Comparison of ENCODE assay signal across 18 cellular contexts in genomic region chr4:102533348-102533747, GRCh38. TPM values are rescaled to one million over a fixed set of nuclear protein-coding genes. Genes with fewer than 3 reads are reported as not detected.
DNase-seq lines count a peak whose midpoint lies in the region; ATAC-seq, FAIRE-seq and TF ChIP-seq lines count a peak whose summit lies in the region.
"Had no signal": no experiment of that assay in that cellular context is flagged by ENCODE, and none has a peak within 500 bp of the region (broad histone marks: within the 10 kb centered on the region; RNA-seq: fewer than 3 reads in every experiment).

No MANE protein-coding gene starts in this region.

- POLR2A ChIA-PET in activated CD4-positive, alpha-beta T cell treated with anti-CD3 and anti-CD28 coated beads, Interleukin-2, amount 10 ng/mL, durations not matched to agents 7 days and 5 days (lab: Charles Lee) = no interaction called here

- H3K4me1 Mint-ChIP-seq in activated CD4-positive, alpha-beta T cell treated with anti-CD3 and anti-CD28 coated beads, Interleukin-2, amount 10 ng/mL, durations not matched to agents 7 days and 5 days = peaks cover 67% of the 10 kb centered on the region
- H3K4me1 Mint-ChIP-seq in activated naive CD8-positive, alpha-beta T cell treated with anti-CD3 and anti-CD28 coated beads for 36 hours = peaks cover 78% of the 10 kb centered on the region

- H3K4me3 ChIP-seq in keratinocyte (ENCODE audit: control insufficient read depth in 2 of 3, extremely low read depth in 1 of 3, insufficient read depth in 2 of 3, low read depth in 1 of 3, low read length in 3 of 3) = no peak overlapping the region
- H3K4me3 ChIP-seq: A549 had no signal

- no peaks in the 10 kb centered on the region for H4K20me1 ChIP-seq in keratinocyte (ENCODE audit: control insufficient read depth, extremely low read depth, insufficient read depth, low read length)

- no peaks in the 10 kb centered on the region for H3K9me3 Mint-ChIP-seq in activated CD4-positive, alpha-beta T cell treated with anti-CD3 and anti-CD28 coated beads, Interleukin-2, amount 10 ng/mL, durations not matched to agents 7 days and 5 days
- no peaks in the 10 kb centered on the region for H3K9me3 Mint-ChIP-seq in activated naive CD8-positive, alpha-beta T cell treated with anti-CD3 and anti-CD28 coated beads for 36 hours

- no peaks in the 10 kb centered on the region for H3K9me1 ChIP-seq in keratinocyte (ENCODE audit: control insufficient read depth, extremely low read depth, insufficient read depth, low read length)

- H3K36me3 Mint-ChIP-seq in activated CD4-positive, alpha-beta T cell treated with anti-CD3 and anti-CD28 coated beads, Interleukin-2, amount 10 ng/mL, durations not matched to agents 7 days and 5 days (ENCODE audit: low read depth) = peaks cover 67% of the 10 kb centered on the region
- peaks cover 61% of the 10 kb centered on the region for H3K36me3 Mint-ChIP-seq in activated naive CD8-positive, alpha-beta T cell treated with anti-CD3 and anti-CD28 coated beads for 36 hours

- peaks cover 4% of the 10 kb centered on the region for H3K79me2 ChIP-seq in keratinocyte (ENCODE audit: control insufficient read depth, insufficient read depth, low read length)

- no peaks in the 10 kb centered on the region for H3K9me3 ChIP-seq in keratinocyte (ENCODE audit: control insufficient read depth, low read depth, low read length)
- H3K9me3 ChIP-seq: A549, SK-N-SH had no signal

- CTCF ChIA-PET in activated CD4-positive, alpha-beta T cell treated with anti-CD3 and anti-CD28 coated beads, Interleukin-2, amount 10 ng/mL, durations not matched to agents 7 days and 5 days (lab: Charles Lee) = no interaction called here

- H3K4me2 ChIP-seq in keratinocyte (ENCODE audit: control insufficient read depth, extremely low read depth, insufficient read depth, low read depth, low read length) = peak overlapping the region; percentile 39
- H3K4me2 ChIP-seq: A549, KMS-11, SK-N-SH had no signal

- H3K4me1 ChIP-seq in keratinocyte (ENCODE audit: control insufficient read depth, extremely low read depth, insufficient read depth, low read length) = peaks cover 47% of the 10 kb centered on the region

- peak overlapping the region; percentile 5 for H2AFZ ChIP-seq in keratinocyte (ENCODE audit: control insufficient read depth, low read length)

- no peak for DNase-seq in activated CD4-positive, alpha-beta T cell treated with anti-CD3 and anti-CD28 coated beads, Interleukin-2, amount 10 ng/mL, durations not matched to agents 7 days and 5 days
- no peak for DNase-seq in activated CD4-positive, alpha-beta T cell treated with anti-CD3 and anti-CD28 coated beads, Interleukin-2, amount 50 U/mL, for 4 hours
- no peak for DNase-seq in GM12892 (ENCODE audit: insufficient read length)
- no peak for DNase-seq in activated naive CD8-positive, alpha-beta T cell treated with anti-CD3 and anti-CD28 coated beads for 36 hours
- no peak for DNase-seq in keratinocyte (ENCODE audit: low read depth, low spot score)
- DNase-seq in mucosa of gallbladder (ENCODE audit: low spot score) = no peak
- no peak for DNase-seq in central memory CD4-positive, alpha-beta T cell
- DNase-seq: DMS53, MM.1S, NCI-H510A treated with DMSO at 0.1 percent for 48 hours, SK-N-SH had no signal

- H3K27me3 Mint-ChIP-seq in activated CD4-positive, alpha-beta T cell treated with anti-CD3 and anti-CD28 coated beads, Interleukin-2, amount 10 ng/mL, durations not matched to agents 7 days and 5 days = no peaks in the 10 kb centered on the region
- no peaks in the 10 kb centered on the region for H3K27me3 Mint-ChIP-seq in activated naive CD8-positive, alpha-beta T cell treated with anti-CD3 and anti-CD28 coated beads for 36 hours

- no peaks in the 10 kb centered on the region for H3K36me3 ChIP-seq in keratinocyte (ENCODE audit: control insufficient read depth in 2 of 2, extremely low read depth in 1 of 2, insufficient read depth in 2 of 2, low read length in 2 of 2)

- no peak for TF ChIP-seq CTCF in keratinocyte (optimal IDR thresholded peaks at IDR 0.05 in 1 of 3, IDR thresholded peaks at IDR 0.05 in 1 of 3, conservative IDR thresholded peaks at IDR 0.05 in 1 of 3; ENCODE audit: extremely low read depth in 1 of 3, insufficient read depth in 2 of 3, low read length in 3 of 3)

- FAIRE-seq in GM12892 (lab: Jason Lieb, UNC) (peak; percentile 21), keratinocyte (lab: Jason Lieb, UNC) (no peak)
- FAIRE-seq: A549, HepG2 had no signal

- no peak for ATAC-seq in HG03457 (IDR thresholded peaks at IDR 0.05; ENCODE audit: unreplicated experiment)
- ATAC-seq: A549, HepG2, Panc1, Right ventricle myocardium inferior had no signal

- no peak overlapping the region for H3K9ac ChIP-seq in keratinocyte (ENCODE audit: control insufficient read depth, extremely low read depth, insufficient read depth, low read length)
- H3K9ac ChIP-seq: KMS-11, SK-N-SH had no signal

- H3K4me3 Mint-ChIP-seq in activated CD4-positive, alpha-beta T cell treated with anti-CD3 and anti-CD28 coated beads, Interleukin-2, amount 10 ng/mL, durations not matched to agents 7 days and 5 days = no peak overlapping the region
- no peak overlapping the region for H3K4me3 Mint-ChIP-seq in activated naive CD8-positive, alpha-beta T cell treated with anti-CD3 and anti-CD28 coated beads for 36 hours

- H3K27ac ChIP-seq in keratinocyte (ENCODE audit: control insufficient read depth, insufficient read depth, low read length) = no peak overlapping the region
- H3K27ac ChIP-seq: A549, C4-2B, KMS-11 had no signal

- H3K27me3 ChIP-seq in keratinocyte (ENCODE audit: control insufficient read depth, extremely low read depth, insufficient read depth, low read length) = no peaks in the 10 kb centered on the region

- dilution Hi-C loops in keratinocyte (cut with MboI; ENCODE audit: extremely low pct_ligation_motif_present, low sequenced_read_pairs) = no loop called here

- TF ChIP-seq POLR2A in GM12892 (IDR thresholded peaks at IDR 0.05; ENCODE audit: low read depth, low read length) = no peak

- peak overlapping the region; percentile 62 for H3K27ac Mint-ChIP-seq in activated CD4-positive, alpha-beta T cell treated with anti-CD3 and anti-CD28 coated beads, Interleukin-2, amount 10 ng/mL, durations not matched to agents 7 days and 5 days
- peak overlapping the region; percentile 55 for H3K27ac Mint-ChIP-seq in activated naive CD8-positive, alpha-beta T cell treated with anti-CD3 and anti-CD28 coated beads for 36 hours

RNA-seq across cellular contexts. Expression of gene NFKB1, which starts 32.2 kb away (rescaled TPM):
- 100 to 1,000 TPM; 135 to 142 TPM for total RNA-seq in activated CD4-positive, alpha-beta T cell treated with anti-CD3 and anti-CD28 coated beads, Interleukin-2, amount 10 ng/mL, durations not matched to agents 7 days and 5 days
- 46.8 TPM for polyA plus RNA-seq in GM12892 (2012; ENCODE audit: missing spikeins)
- 100 to 1,000 TPM; 250 to 259 TPM for total RNA-seq in activated naive CD8-positive, alpha-beta T cell treated with anti-CD3 and anti-CD28 coated beads for 36 hours
- 15.4 to 31.4 TPM (median 21.8 TPM) in 3 replicates for polyA plus RNA-seq in keratinocyte
- 12.2 TPM for polyA plus RNA-seq in keratinocyte (2011; ENCODE audit: low read depth)
- polyA plus RNA-seq in keratinocyte (2011; cell fraction: cytosol; rRNA removed) = 15.6 and 19.2 TPM in 2 replicates
- polyA plus RNA-seq in keratinocyte (2011; cell fraction: nucleus; rRNA removed) = 33.6 and 36.7 TPM in 2 replicates
- 18.0 and 24.9 TPM in 2 replicates for polyA plus RNA-seq in keratinocyte (2012; ENCODE audit: low replicate concordance)
- polyA minus RNA-seq in keratinocyte = 27.3 to 39.6 TPM (median 29.4 TPM) in 3 replicates
- 16.7 TPM for polyA minus RNA-seq in keratinocyte (2011; cell fraction: cytosol; rRNA and poly(A)+ RNA removed)
- 29.1 and 53.4 TPM in 2 replicates for polyA minus RNA-seq in keratinocyte (2011; cell fraction: nucleus; rRNA and poly(A)+ RNA removed)
- total RNA-seq in mucosa of gallbladder = 36.9 TPM
